Comparison of ENCODE assay signal across 10 cellular contexts in the genomic region with DNA sequence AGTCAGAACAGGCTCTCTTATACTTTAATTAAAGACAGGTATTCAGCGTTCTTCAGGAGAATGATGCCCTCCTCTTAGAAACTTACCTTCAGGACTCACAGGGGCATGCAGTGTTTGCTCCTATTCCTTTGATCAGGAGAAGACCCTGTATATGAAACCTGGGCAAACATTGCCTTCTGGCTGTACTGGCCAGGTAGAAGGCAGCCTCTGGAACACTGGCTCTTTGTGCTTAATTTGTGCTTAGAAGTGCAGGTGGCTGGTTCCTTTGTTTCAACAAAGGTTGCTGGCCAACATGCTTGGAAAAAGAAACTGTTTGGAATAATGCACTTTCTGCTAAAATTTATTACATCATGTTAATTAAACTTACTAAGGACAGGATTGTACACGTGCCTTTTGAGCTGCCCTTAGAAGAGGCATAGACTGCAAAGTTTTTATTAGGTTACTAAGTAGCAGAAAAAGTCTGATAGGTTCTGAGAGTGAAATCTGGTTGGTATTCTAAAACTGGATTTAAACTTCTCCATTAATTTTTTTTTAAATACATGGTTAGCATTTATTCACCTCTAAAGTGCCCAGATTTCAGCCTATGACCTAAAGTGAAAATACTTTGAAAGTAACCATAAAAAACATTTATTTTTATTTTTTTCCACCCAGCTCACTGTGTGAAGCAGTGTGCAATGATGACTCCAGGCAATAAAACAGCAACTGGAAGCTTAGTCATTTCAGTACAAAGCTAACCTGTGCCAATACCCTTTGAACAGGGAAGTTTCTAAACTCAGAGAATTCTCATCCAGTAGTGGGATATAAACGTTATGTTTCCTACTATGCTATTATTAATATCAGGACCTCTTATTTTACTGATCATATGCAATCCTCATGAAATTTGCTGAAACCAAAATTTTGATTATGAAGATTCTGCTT. TPM values are rescaled to one million over a fixed set of nuclear protein-coding genes. Genes with fewer than 3 reads are reported as not detected.
DNase-seq lines count a peak whose midpoint lies in the region; ATAC-seq, FAIRE-seq and TF ChIP-seq lines count a peak whose summit lies in the region.
"Had no signal": no experiment of that assay in that cellular context is flagged by ENCODE, and none has a peak within 500 bp of the region (broad histone marks: within the 10 kb centered on the region; RNA-seq: fewer than 3 reads in every experiment).

No MANE protein-coding gene starts in this region.

- no peak for FAIRE-seq in A549 (lab: Jason Lieb, UNC)
- FAIRE-seq in frontal cortex (lab: Jason Lieb, UNC), result no peak

- TF ChIP-seq EP300 in A549 (IDR thresholded peaks at IDR 0.05), result no peak

- WGBS in A549 (ENCODE audit: missing lambda C conversion rate), result 28% methylated on average over 3 of the region's 3 CpGs

- no peaks in the 10 kb centered on the region for H3K9me3 Mint-ChIP-seq in HFFc6
- H3K9me3 Mint-ChIP-seq in naive thymus-derived CD8-positive, alpha-beta T cell, result peaks cover 0 to 8% (median 0%) of the 10 kb centered on the region in 9 donors

- H3K27ac Mint-ChIP-seq in HFFc6, result no peak overlapping the region
- no peak overlapping the region for H3K27ac Mint-ChIP-seq in naive thymus-derived CD8-positive, alpha-beta T cell
- H3K27ac Mint-ChIP-seq: effector memory CD8-positive, alpha-beta T cell had no signal

- H3K4me3 Mint-ChIP-seq in HFFc6, result no peak overlapping the region
- no peak overlapping the region for H3K4me3 Mint-ChIP-seq in naive thymus-derived CD8-positive, alpha-beta T cell
- H3K4me3 Mint-ChIP-seq: effector memory CD8-positive, alpha-beta T cell had no signal

- CTCF ChIA-PET in A549 (lab: Yijun Ruan, JAX), result interaction anchor here (1.0 to 1.4 kb wide), 3 partner anchors 11 to 35 kb away, joined by 3 to 4 read pairs (median 3); no protein-coding TSS in a partner anchor

- TF ChIP-seq CTCF in A549 (IDR thresholded peaks at IDR 0.05), result no peak
- no peak for TF ChIP-seq CTCF in HFFc6 (IDR thresholded peaks at IDR 0.05)
- no peak for TF ChIP-seq CTCF in foreskin keratinocyte (conservative IDR thresholded peaks at IDR 0.05)

- DNase-seq in A549 (ENCODE audit: low read depth in 1 of 2, low spot score in 1 of 2), result peak in 1 of 2 experiments; percentile 39
- peak; percentile 21 for DNase-seq in HFFc6
- DNase-seq in NCI-H774 (lab: John Stamatoyannopoulos, UW), result peak; percentile 52
- DNase-seq in foreskin keratinocyte, result peak in 1 of 2 donors; percentile 65
- no peak for DNase-seq in frontal cortex (ENCODE audit: low spot score in 2 of 2)
- DNase-seq in retina, result no peak
- no peak for DNase-seq in naive thymus-derived CD8-positive, alpha-beta T cell
- DNase-seq: effector memory CD8-positive, alpha-beta T cell; OCI-M1 had no signal

- ATAC-seq in A549 (peak; percentile 81 to 82; a peak in 5 of 6 replicates), foreskin keratinocyte (peak; percentile 82), HG02623 (IDR thresholded peaks at IDR 0.05; ENCODE audit: unreplicated experiment) (no peak)
- ATAC-seq in naive thymus-derived CD8-positive, alpha-beta T cell, result no peak
- ATAC-seq: effector memory CD8-positive, alpha-beta T cell had no signal

- no peaks in the 10 kb centered on the region for H3K36me3 Mint-ChIP-seq in HFFc6 (ENCODE audit: low read depth)
- H3K36me3 Mint-ChIP-seq in naive thymus-derived CD8-positive, alpha-beta T cell, result no peaks in the 10 kb centered on the region

- no peak for TF ChIP-seq RAD21 in A549 (conservative IDR thresholded peaks at IDR 0.05 in 1 of 2, IDR thresholded peaks at IDR 0.05 in 1 of 2)

- H3K4me2 ChIP-seq in A549, result peak overlapping the region; percentile 73

- peaks cover 32% of the 10 kb centered on the region for H3K27me3 Mint-ChIP-seq in HFFc6 (ENCODE audit: insufficient read depth)
- peaks cover 2 to 23% (median 10%) of the 10 kb centered on the region in 5 donors for H3K27me3 Mint-ChIP-seq in naive thymus-derived CD8-positive, alpha-beta T cell

- H3K27me3 ChIP-seq in foreskin keratinocyte, result no peaks in the 10 kb centered on the region

- POLR2A ChIA-PET in A549 (lab: Yijun Ruan, JAX), result interaction anchor here (0.9 to 1.3 kb wide), 2 partner anchors 10 to 11 kb away, joined by 3 to 4 read pairs; partner anchors contain the start of gene RASSF6
- POLR2A ChIA-PET in naive thymus-derived CD8-positive, alpha-beta T cell (lab: Charles Lee), result no interaction called here

- no peaks in the 10 kb centered on the region for H3K9me3 ChIP-seq in A549

- TF ChIP-seq POLR2A in A549 (IDR thresholded peaks at IDR 0.05; ENCODE audit: low read length), result no peak

- peaks cover 17% of the 10 kb centered on the region for H3K4me1 Mint-ChIP-seq in HFFc6 (ENCODE audit: low read depth)
- peaks cover 3 to 26% (median 9%) of the 10 kb centered on the region in 4 donors for H3K4me1 Mint-ChIP-seq in naive thymus-derived CD8-positive, alpha-beta T cell

- H3K27ac ChIP-seq in A549 (peak overlapping the region; percentile 88 to 93), foreskin keratinocyte (peak overlapping the region; percentile 37)

- H3K4me3 ChIP-seq in A549, result no peak overlapping the region

- H3K4me1 ChIP-seq in A549 (peaks cover 71% of the 10 kb centered on the region), foreskin keratinocyte (peaks cover 32% of the 10 kb centered on the region)

TF ChIP-seq in A549, 52 proteins besides CTCF, POLR2A, EP300 and RAD21:
- TF ChIP-seq CBX2 (IDR thresholded peaks at IDR 0.05; ENCODE audit: borderline replicate concordance, low read depth), result no peak
- TF ChIP-seq HEYL (CRISPR knock-in tag; IDR thresholded peaks at IDR 0.05), result no peak
- no peak for TF ChIP-seq FOSL2 (IDR thresholded peaks at IDR 0.05)
- peak; percentile 45; the same call in 1 of the 2 replicates for TF ChIP-seq FOSL2 (CRISPR knock-in tag; IDR thresholded peaks at IDR 0.05)
- TF ChIP-seq, protein P1, sequence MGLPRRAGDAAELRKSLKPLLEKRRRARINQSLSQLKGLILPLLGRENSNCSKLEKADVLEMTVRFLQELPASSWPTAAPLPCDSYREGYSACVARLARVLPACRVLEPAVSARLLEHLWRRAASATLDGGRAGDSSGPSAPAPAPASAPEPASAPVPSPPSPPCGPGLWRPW (IDR thresholded peaks at IDR 0.05), result no peak
- TF ChIP-seq HMGXB4 (CRISPR knock-in tag; IDR thresholded peaks at IDR 0.05; ENCODE audit: borderline replicate concordance), result no peak
- no peak for TF ChIP-seq GATA3 (IDR thresholded peaks at IDR 0.05; ENCODE audit: borderline replicate concordance)

RNA-seq across cellular contexts. Expression of gene RASSF6, which starts 11.3 kb away (rescaled TPM):
- 4.4 and 5.9 TPM in 2 replicates for polyA plus RNA-seq in A549 (2011; rRNA removed)
- 0.33 and 0.43 TPM in 2 replicates for polyA plus RNA-seq in A549 (2012; cell fraction: cytosol; rRNA removed)
- 0.28 and 0.32 TPM in 2 replicates for polyA plus RNA-seq in A549 (2012; cell fraction: nucleus; rRNA removed)
- 1.6 to 1.8 TPM (median 1.8 TPM) in 3 replicates for polyA plus RNA-seq in A549 (2017; fragmentation: RNase III; extraction: RNeasy Plus Mini Kit Qiagen cat#74134 plus additional on column Dnase treatment)
- 3.3 and 4.0 TPM in 2 replicates for polyA minus RNA-seq in A549 (2011; rRNA and poly(A)+ RNA removed)
- total RNA-seq in HFFc6 (2021; fragmentation: NEBNext Ultra II Directional; extraction: Animal tissue kit (Norgen Biotek cat#: 25700)), result not detected
- total RNA-seq in foreskin keratinocyte, result 1.2 and 1.3 TPM in 2 replicates
- polyA plus RNA-seq in foreskin keratinocyte, result 0.45 and 0.69 TPM in 2 replicates
- under 0.01 TPM for total RNA-seq in frontal cortex
- not detected for total RNA-seq in naive thymus-derived CD8-positive, alpha-beta T cell
- not detected for polyA plus RNA-seq in naive thymus-derived CD8-positive, alpha-beta T cell

Comparison
In these comparisons a context has a peak if more than half of its experiments do, and no peak if none do; other contexts are left out.
1. ATAC-seq: peak in A549 (2 of 2) and foreskin keratinocyte (single experiment); none in HG02623 (single experiment) and naive thymus-derived CD8-positive, alpha-beta T cell (0 of 2).
2. DNase-seq: peak in HFFc6 (single experiment) and NCI-H774 (single experiment); none in frontal cortex (0 of 2), retina (single experiment) and naive thymus-derived CD8-positive, alpha-beta T cell (0 of 10).